Comparison of ENCODE assay signal across 16 cellular contexts in genomic region chr2:190744041-190744440, GRCh38.
"Had no signal": no experiment of that assay in that cellular context is flagged by ENCODE, and none has a peak within 500 bp of the region (broad histone marks: within the 10 kb centered on the region; RNA-seq: fewer than 3 reads in every experiment).

No MANE protein-coding gene starts in this region.

- H3K27ac ChIP-seq: gastroesophageal sphincter, left lung, parathyroid adenoma, stomach, thoracic aorta, upper lobe of right lung had no signal

- H3K4me3 Mint-ChIP-seq: activated B cell treated with CpG ODN at 0.5 μM for 24 hours; activated T-cell treated with anti-CD3 and anti-CD28 coated beads, Interleukin-2, amount 50 U/mL, for 4 hours; endodermal cell had no signal

- H3K27me3 Mint-ChIP-seq: activated B cell treated with CpG ODN at 0.5 μM for 24 hours had no signal

- H3K27me3 ChIP-seq: gastroesophageal sphincter, left lung, stomach, upper lobe of right lung had no signal

- ATAC-seq: activated T-cell treated with anti-CD3 and anti-CD28 coated beads, Interleukin-2, amount 50 U/mL, for 4 hours; gastroesophageal sphincter; left lung; upper lobe of right lung had no signal

- H3K4me1 Mint-ChIP-seq: activated B cell treated with CpG ODN at 0.5 μM for 24 hours had no signal

- H3K9me3 ChIP-seq: gastroesophageal sphincter, left lung, thoracic aorta, upper lobe of right lung had no signal

- H3K4me3 ChIP-seq: gastroesophageal sphincter, left lung, stomach, thoracic aorta, upper lobe of right lung had no signal

- H3K27ac Mint-ChIP-seq: activated B cell treated with CpG ODN at 0.5 μM for 24 hours, endodermal cell had no signal

- DNase-seq: activated B cell treated with CpG ODN at 0.5 μM for 24 hours; activated effector memory CD4-positive, alpha-beta T cell treated with anti-CD3 and anti-CD28 coated beads, Interleukin-2, amount 50 U/mL, for 16 hours; activated T-cell treated with anti-CD3 and anti-CD28 coated beads, Interleukin-2, amount 50 U/mL, for 4 hours; endodermal cell; islet precursor cell; left lung; mammary epithelial cell; retina; stimulated activated CD4-positive, alpha-beta T cell treated with anti-CD3 and anti-CD28 coated beads, Interleukin-15, amount 100 ng/mL, for 24 hours; stimulated activated CD8-positive, alpha-beta memory T cell treated with anti-CD3 and anti-CD28 coated beads, Interleukin-4, amount 100 ng/mL, for 48 hours; stomach; SW 1271; upper lobe of right lung had no signal

- H3K36me3 ChIP-seq: gastroesophageal sphincter, left lung, stomach, thoracic aorta, upper lobe of right lung had no signal

- H3K4me1 ChIP-seq: gastroesophageal sphincter, left lung, parathyroid adenoma, stomach, upper lobe of right lung had no signal
